ENCODE assay signal across 19 cellular contexts in genomic region chr3:142560118-142560517, GRCh38.
"Had no signal": no experiment of that assay in that cellular context is flagged by ENCODE, and none has a peak within 500 bp of the region (broad histone marks: within the 10 kb centered on the region; RNA-seq: fewer than 3 reads in every experiment).

No MANE protein-coding gene starts in this region.

- DNase-seq: IMR-90, Karpas-422, KG1, MG63, NCI-H1092, NCI-H1105 treated with DMSO at 0.1 percent for 48 hours, NCI-H1417 treated with DMSO at 0.1 percent for 48 hours, NCI-H146, NCI-H1694 treated with DMSO at 0.1 percent for 48 hours, NCI-H1930, NCI-H2081, NCI-H2107, NCI-H2227 treated with DMSO at 0.1 percent for 48 hours, NCI-H524, NCI-H69, NCI-H774, SHP77 had no signal

- ATAC-seq: Panc1, SK-N-SH treated with all-trans-retinoic acid at 6 μM for 48 hours had no signal
